Comparison of ENCODE assay signal across 11 cellular contexts in the genomic region with DNA sequence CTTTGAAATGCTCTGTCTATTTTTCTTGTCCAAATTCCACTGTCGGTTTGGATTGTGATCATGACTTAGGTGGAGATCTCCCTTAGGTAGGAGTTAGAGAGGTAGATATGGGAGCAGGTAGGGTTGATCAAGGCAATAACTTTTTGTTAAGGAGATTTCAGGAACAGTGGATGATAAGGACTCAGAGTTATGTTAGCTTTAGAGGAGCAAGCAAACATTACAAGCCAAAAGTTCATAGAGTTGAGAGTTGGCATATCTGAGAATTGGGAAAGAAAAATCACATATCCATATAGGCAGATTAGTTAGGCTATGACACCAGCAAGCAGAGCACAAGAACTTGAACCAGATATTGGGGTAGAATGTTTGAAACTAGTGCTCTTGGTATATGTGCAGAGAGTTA.
"Had no signal": no experiment of that assay in that cellular context is flagged by ENCODE, and none has a peak within 500 bp of the region (broad histone marks: within the 10 kb centered on the region; RNA-seq: fewer than 3 reads in every experiment).

No MANE protein-coding gene starts in this region.

- H3K4me2 ChIP-seq: GM23338 had no signal

- ATAC-seq: GM23338, HCT116 had no signal

- H3K9me3 ChIP-seq: HAP-1 had no signal

- H3K4me1 ChIP-seq: HAP-1 had no signal

- DNase-seq: GM23248, GOT3, H7, H9, HCEC 1CT, HFFc6 had no signal

- H3K4me3 ChIP-seq: GM23248, GM23338, HAP-1 had no signal

- FAIRE-seq: H1, H54 had no signal

- H3K9ac ChIP-seq: GM23248 had no signal

- H3K36me3 ChIP-seq: HAP-1 had no signal

- H2AFZ ChIP-seq: GM23248, GM23338 had no signal

- H3K27ac ChIP-seq: GM23248 had no signal
